1 cellular context compared by ENCODE assay signal in the genomic region with DNA sequence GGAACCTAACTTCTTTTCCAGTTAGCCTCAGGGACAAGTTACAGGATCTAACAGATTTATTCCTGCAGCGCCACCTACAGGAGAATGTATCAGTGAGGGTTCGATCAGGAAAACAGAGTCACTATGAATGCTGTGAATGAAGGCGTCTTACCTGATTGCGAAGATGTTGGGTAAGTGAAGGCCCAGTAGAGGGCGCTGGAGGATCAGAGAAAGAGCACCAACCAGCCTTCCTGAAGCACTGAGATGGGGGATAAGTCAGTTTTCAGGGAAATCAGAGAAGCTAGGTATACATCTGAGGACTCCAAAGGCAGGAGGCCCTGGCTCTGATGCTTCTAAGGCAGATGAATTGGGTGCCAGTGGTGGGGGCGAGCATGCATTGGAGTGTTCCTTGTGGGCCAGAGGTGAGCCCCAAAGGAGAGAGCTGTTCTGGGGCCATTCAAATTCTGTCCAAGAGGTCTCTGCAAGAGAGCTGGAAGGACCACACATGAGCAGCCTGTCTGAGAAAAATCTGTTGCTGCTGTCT.
TF ChIP-seq lines count a peak whose summit lies in the region.

No MANE protein-coding gene starts in this region.

TF ChIP-seq in H1, 55 proteins besides CTCF, POLR2A, EP300 and RAD21 (continued from another document):
- TF ChIP-seq NANOG (IDR thresholded peaks at IDR 0.05; ENCODE audit: insufficient read depth, low read depth, low read length, poor library complexity, severe bottlenecking) (no peak), POU5F1 (IDR thresholded peaks at IDR 0.05; ENCODE audit: low read depth, low read length) (0 out of 2 replicates have a peak, but pooled peaks have one; percentile 25)
